ENCODE assay signal across 25 cellular contexts in genomic region chr10:79430946-79431345, GRCh38. TPM values are rescaled to one million over a fixed set of nuclear protein-coding genes. Genes with fewer than 3 reads are reported as not detected.
DNase-seq lines count a peak whose midpoint lies in the region; ATAC-seq, FAIRE-seq and TF ChIP-seq lines count a peak whose summit lies in the region.
"Had no signal": no experiment of that assay in that cellular context is flagged by ENCODE, and none has a peak within 500 bp of the region (broad histone marks: within the 10 kb centered on the region; RNA-seq: fewer than 3 reads in every experiment).

No MANE protein-coding gene starts in this region.

- no peak for ATAC-seq in heart right ventricle
- ATAC-seq in HepG2, result peak; percentile 99
- ATAC-seq in GM18868 (IDR thresholded peaks at IDR 0.05; ENCODE audit: unreplicated experiment), result no peak
- ATAC-seq in GM18519 (IDR thresholded peaks at IDR 0.05; ENCODE audit: low FRiP score, unreplicated experiment), result no peak
- ATAC-seq: activated T-cell treated with anti-CD3 and anti-CD28 coated beads, Interleukin-2, amount 50 U/mL, for 4 hours had no signal

- H3K27me3 ChIP-seq in left ventricle myocardium inferior (ENCODE audit: low read depth), result no peaks in the 10 kb centered on the region
- no peaks in the 10 kb centered on the region for H3K27me3 ChIP-seq in heart right ventricle
- H3K27me3 ChIP-seq in HepG2 (ENCODE audit: control insufficient read depth in 1 of 2, insufficient read depth in 2 of 2, low read length in 2 of 2), result no peaks in the 10 kb centered on the region
- H3K27me3 ChIP-seq in spleen (replicated peaks in 1 of 7), result no peaks in the 10 kb centered on the region
- H3K27me3 ChIP-seq: adrenal gland, BE2C, Peyer's patch, SJSA1 had no signal

- BruUV-seq in HepG2 (replicated peaks; lab: Mats Ljungman, UMichigan), result no TSS peak

- no peak for TF ChIP-seq EP300 in HepG2 (IDR thresholded peaks at IDR 0.05; ENCODE audit: low read depth in 2 of 2, low read length in 2 of 2)
- TF ChIP-seq EP300 in HepG2 (CRISPR knock-in tag; IDR thresholded peaks at IDR 0.05; ENCODE audit: borderline replicate concordance), result no peak

- CTCF ChIA-PET in HepG2 (lab: Yijun Ruan, JAX; ENCODE audit: low intra/inter-chr PET ratio, low total read pairs), result no interaction called here

- 37 to 43% methylated on average over 2 of the region's 2 CpGs for WGBS in heart right ventricle, 2 donors
- WGBS in HepG2 (ENCODE audit: low lambda C conversion rate), result 17% methylated on average over 1 of the region's 2 CpGs
- WGBS in spleen, 5 donors, result 63 to 76% (median 68%) methylated on average over 2 of the region's 2 CpGs

- H3K9me3 ChIP-seq in left ventricle myocardium inferior (replicated peaks), result no peaks in the 10 kb centered on the region
- no peaks in the 10 kb centered on the region for H3K9me3 ChIP-seq in heart right ventricle
- H3K9me3 ChIP-seq in HepG2 (ENCODE audit: low read length), result no peaks in the 10 kb centered on the region
- no peaks in the 10 kb centered on the region for H3K9me3 ChIP-seq in spleen
- H3K9me3 ChIP-seq: adrenal gland, BE2C, Peyer's patch, SJSA1 had no signal

- FAIRE-seq in HepG2 (lab: Jason Lieb, UNC), result peak; percentile 66
- FAIRE-seq: A204.1, endometrium, HTR-8/SVneo, TTC549 had no signal

- H3K9ac ChIP-seq in HepG2 (ENCODE audit: insufficient read depth, low read depth, low read length), result peak overlapping the region; percentile 16; the same call in 1 of the 2 replicates
- H3K9ac ChIP-seq: KMS-11 had no signal

- H3K4me1 ChIP-seq in left ventricle myocardium inferior (peaks cover 64% of the 10 kb centered on the region), heart right ventricle (peaks cover 23 to 63% (median 54%) of the 10 kb centered on the region in 9 donors), HepG2 (ENCODE audit: insufficient read depth, low read length) (peaks cover 40% of the 10 kb centered on the region), spleen (peaks cover 4 to 31% (median 19%) of the 10 kb centered on the region in 6 donors)
- H3K4me1 ChIP-seq: BE2C had no signal

- H3K36me3 ChIP-seq in left ventricle myocardium inferior (peaks cover 45% of the 10 kb centered on the region), heart right ventricle (peaks cover 0 to 75% (median 16%) of the 10 kb centered on the region in 9 donors), HepG2 (replicated peaks in 1 of 2; ENCODE audit: control insufficient read depth in 1 of 2, insufficient read depth in 2 of 2, low read length in 2 of 2) (peaks cover 0 to 2% of the 10 kb centered on the region in 2 experiments; a peak in 2 of 5 replicates), spleen (peaks cover 0 to 52% (median 10%) of the 10 kb centered on the region in 6 donors)
- H3K36me3 ChIP-seq: BE2C had no signal

- peak overlapping the region; percentile 58 for H3K4me2 ChIP-seq in HepG2 (ENCODE audit: low read depth, low read length)
- H3K4me2 ChIP-seq: KMS-11 had no signal

- H2AFZ ChIP-seq in HepG2 (ENCODE audit: low read length), result no peak overlapping the region

- no peak overlapping the region for H3K4me3 ChIP-seq in left ventricle myocardium inferior
- no peak overlapping the region for H3K4me3 ChIP-seq in heart right ventricle
- H3K4me3 ChIP-seq in HepG2 (replicated peaks in 1 of 3; ENCODE audit: insufficient read depth in 1 of 3, low read depth in 2 of 3, low read length in 3 of 3), result 0 out of 6 replicates have a peak overlapping the region, but pooled peaks of 1 of the 3 experiments have one; percentile 1
- no peak overlapping the region for H3K4me3 ChIP-seq in spleen
- H3K4me3 ChIP-seq: adrenal gland, Peyer's patch, SJSA1 had no signal

- DNase-seq in left ventricle myocardium inferior (no peak), heart right ventricle (no peak), HepG2 (ENCODE audit: low spot score) (no peak), spleen (peak; percentile 20), A172 (ENCODE audit: low spot score) (no peak)
- no peak for DNase-seq in activated CD4-positive, CD25-positive, alpha-beta regulatory T cell treated with anti-CD3 and anti-CD28 coated beads, Interleukin-2, amount 50 U/mL, for 72 hours
- DNase-seq: activated T-cell treated with anti-CD3 and anti-CD28 coated beads, Interleukin-2, amount 50 U/mL, for 4 hours; adrenal gland; BE2C; GDM1; mammary epithelial cell; MV-4-11; NCI-H510A treated with DMSO at 0.1 percent for 48 hours; nucleus accumbens; stimulated activated CD4-positive, alpha-beta T cell treated with anti-CD3 and anti-CD28 coated beads, Interleukin-4, amount 100 ng/mL, for 1 hour; stimulated activated naive B cell treated with anti-CD40 and anti-IgM and Interleukin-4, amounts not matched to agents 10 μg/mL and 1 μg/mL and 100 μg/mL, for 72 hours had no signal

- intact Hi-C loops in left ventricle myocardium inferior (cut with micrococcal nuclease), result no loop called here
- intact Hi-C loops in heart right ventricle (cut with DNase I), result no loop called here
- intact Hi-C loops in HepG2 (cut with micrococcal nuclease; ENCODE audit: unreplicated experiment), result loop anchor here (5.0 kb wide), 1 partner anchor 36 kb away; no protein-coding TSS in a partner anchor
- intact Hi-C loops in spleen (cut with DNase I; ENCODE audit: low total_unique reads), result no loop called here

- TF ChIP-seq RAD21 in HepG2 (CRISPR knock-in tag; IDR thresholded peaks at IDR 0.05), result no peak

- POLR2A ChIA-PET in HepG2 (lab: Yijun Ruan, JAX), result interaction anchor here (0.9 to 1.2 kb wide), 3 partner anchors 14 to 51 kb away, joined by 3 to 10 read pairs (median 3); partner anchors contain the start of gene ZCCHC24

- in situ Hi-C loops in HepG2 (cut with HindIII; ENCODE audit: extremely low pct_ligation_motif_present, low pct_unique_long_range_greater_than_20kb), result no loop called here

- TF ChIP-seq CTCF in left ventricle myocardium inferior (IDR thresholded peaks at IDR 0.05; ENCODE audit: borderline replicate concordance) (no peak), heart right ventricle (IDR thresholded peaks at IDR 0.05) (no peak), HepG2 (CRISPR knock-in tag; IDR thresholded peaks at IDR 0.05) (no peak), spleen (IDR thresholded peaks at IDR 0.05 in 8 of 11, conservative IDR thresholded peaks at IDR 0.05 in 3 of 11) (no peak)

- no peaks in the 10 kb centered on the region for H4K20me1 ChIP-seq in HepG2 (ENCODE audit: insufficient read depth, low read length)

- no peak for TF ChIP-seq POLR2A in HepG2 (IDR thresholded peaks at IDR 0.05; ENCODE audit: insufficient read depth in 1 of 2, low read depth in 2 of 2, low read length in 2 of 2)
- no peak for TF ChIP-seq POLR2A in spleen (IDR thresholded peaks at IDR 0.05)

- peak overlapping the region; percentile 47 for H3K27ac ChIP-seq in left ventricle myocardium inferior (replicated peaks)
- H3K27ac ChIP-seq in heart right ventricle, result peak overlapping the region in 4 of 10 donors; percentile 1 to 94 (median 65)
- peak overlapping the region; percentile 25 for H3K27ac ChIP-seq in HepG2 (ENCODE audit: extremely low read length, insufficient read depth, low read length)
- no peak overlapping the region for H3K27ac ChIP-seq in spleen
- H3K27ac ChIP-seq: KMS-11, SJSA1 had no signal

- H3K79me2 ChIP-seq in HepG2 (ENCODE audit: insufficient read depth, low read length), result no peaks in the 10 kb centered on the region

TF ChIP-seq in HepG2, 621 proteins besides CTCF, POLR2A, EP300 and RAD21 (continues in another document):
- no peak for TF ChIP-seq ZSCAN29 (CRISPR knock-in tag; conservative IDR thresholded peaks at IDR 0.05)

RNA-seq across cellular contexts. Expression of gene ZCCHC24, which starts 14.5 kb away (rescaled TPM):
- 47.5 TPM for total RNA-seq in left ventricle myocardium inferior
- total RNA-seq in heart right ventricle, result 10 to 100 TPM; 32.0 to 59.0 (median 49.0) TPM
- 10 to 100 TPM; 19.3 to 22.4 TPM for polyA plus RNA-seq in heart right ventricle
- total RNA-seq in HepG2 (2016; rRNA removed; fragmentation: Illumina TruSeq; extraction: Trizol), result 3.1 and 3.9 TPM in 2 replicates
- total RNA-seq in HepG2 (2016; cell fraction: cytosol; rRNA removed; fragmentation: Illumina TruSeq; extraction: Trizol; ENCODE audit: low read depth), result 0.62 and 0.81 TPM in 2 replicates
- total RNA-seq in HepG2 (2016; cell fraction: insoluble cytoplasmic fraction; rRNA removed; fragmentation: Illumina TruSeq; extraction: Trizol), result 3.5 and 3.6 TPM in 2 replicates
- 3.7 and 4.0 TPM in 2 replicates for total RNA-seq in HepG2 (2016; cell fraction: membrane; rRNA removed; fragmentation: Illumina TruSeq; extraction: Trizol)
- 2.4 and 2.5 TPM in 2 replicates for total RNA-seq in HepG2 (2016; cell fraction: nucleus; rRNA removed; fragmentation: Illumina TruSeq; extraction: Trizol)
- 7.7 and 7.9 TPM in 2 replicates for polyA plus RNA-seq in HepG2 (2011; rRNA removed)
- polyA plus RNA-seq in HepG2 (2011; cell fraction: cytosol; rRNA removed), result 6.1 and 7.9 TPM in 2 replicates
- 5.9 and 9.2 TPM in 2 replicates for polyA plus RNA-seq in HepG2 (2011; cell fraction: nucleus; rRNA removed)
- 3.8 and 4.0 TPM in 2 replicates for polyA plus RNA-seq in HepG2 (2012)
- polyA plus RNA-seq in HepG2 (2016; cell fraction: cytosol; fragmentation: Illumina TruSeq; extraction: Trizol; ENCODE audit: low read depth), result 0.43 and 0.45 TPM in 2 replicates
- polyA plus RNA-seq in HepG2 (2016; cell fraction: insoluble cytoplasmic fraction; fragmentation: Illumina TruSeq; extraction: Trizol; ENCODE audit: low read depth), result 5.1 and 5.5 TPM in 2 replicates
- polyA plus RNA-seq in HepG2 (2016; cell fraction: membrane; fragmentation: Illumina TruSeq; extraction: Trizol; ENCODE audit: low read depth), result 2.8 and 3.1 TPM in 2 replicates
- polyA plus RNA-seq in HepG2 (2016; cell fraction: nucleus; fragmentation: Illumina TruSeq; extraction: Trizol; ENCODE audit: insufficient read depth, low read depth), result 4.3 and 4.9 TPM in 2 replicates
- 4.8 and 18.6 TPM in 2 replicates for polyA minus RNA-seq in HepG2 (2011; rRNA and poly(A)+ RNA removed; ENCODE audit: low replicate concordance)
- polyA minus RNA-seq in HepG2 (2011; cell fraction: cytosol; rRNA and poly(A)+ RNA removed), result 7.8 and 8.3 TPM in 2 replicates
- polyA minus RNA-seq in HepG2 (2011; cell fraction: nucleus; rRNA and poly(A)+ RNA removed), result 3.5 and 3.6 TPM in 2 replicates
- total RNA-seq in spleen, result 10 to 100 TPM; 12.6 to 34.1 (median 27.1) TPM
- polyA plus RNA-seq in spleen, result 10 to 100 TPM in 1 of 3 donors, 1 to 10 TPM in 2; 4.9 to 11.8 (median 5.8) TPM
- total RNA-seq in A172 (2014; rRNA removed; shearing (Covaris generic)), result 10.7 and 12.2 TPM in 2 replicates

Comparison
In these comparisons a context has a peak if more than half of its experiments do, and no peak if none do; other contexts are left out.
1. H3K27ac ChIP-seq: peak in left ventricle myocardium inferior (single experiment) and HepG2 (single experiment); none in spleen (0 of 8).